22 cellular contexts compared by ENCODE assay signal in genomic region chr3:16834753-16835152, GRCh38.
"Had no signal": no experiment of that assay in that cellular context is flagged by ENCODE, and none has a peak within 500 bp of the region (broad histone marks: within the 10 kb centered on the region; RNA-seq: fewer than 3 reads in every experiment).

No MANE protein-coding gene starts in this region.

- DNase-seq: cerebellar nuclear complex; cortex of kidney; effector memory CD8-positive, alpha-beta T cell; erythroblast; esophagus squamous epithelium; foreskin melanocyte; glutamatergic neuron; kidney; mesenchymal stem cell; mucosa of descending colon; naive B cell; spleen; stimulated activated CD4-positive, alpha-beta T cell treated with anti-CD3 and anti-CD28 coated beads, Interleukin-4, amount 100 ng/mL, for 4 hours; stimulated activated naive B cell treated with anti-CD40 and anti-IgM and Interleukin-4, amounts not matched to agents 10 μg/mL and 1 μg/mL and 100 μg/mL, for 72 hours; transverse colon; upper lobe of right lung; uterus had no signal

- ATAC-seq: effector memory CD8-positive, alpha-beta T cell; natural killer cell treated with Interleukin-12 subunit alpha and Interleukin-12 subunit beta and Interleukin-15 and Interleukin-18, amount 100 ng/mL, for 72 hours; stimulated activated naive B cell treated with anti-CD40 and anti-IgM and Interleukin-4, amounts not matched to agents 10 μg/mL and 1 μg/mL and 100 μg/mL, for 72 hours had no signal

- H3K27ac Mint-ChIP-seq: effector memory CD8-positive, alpha-beta T cell; mesothelial cell of epicardium; natural killer cell treated with Interleukin-12 subunit alpha and Interleukin-12 subunit beta and Interleukin-15 and Interleukin-18, amount 100 ng/mL, for 72 hours; neural progenitor cell; progenitor cell of endocrine pancreas; stimulated activated naive B cell treated with anti-CD40 and anti-IgM and Interleukin-4, amounts not matched to agents 10 μg/mL and 1 μg/mL and 100 μg/mL, for 72 hours; stimulated activated naive CD8-positive, alpha-beta T cell treated with anti-CD3 and anti-CD28 coated beads, Interleukin-15, Interleukin-2, amounts not matched to agents 100 ng/mL and 50 ng/mL, for 24 hours had no signal

- H3K9me3 Mint-ChIP-seq: effector memory CD8-positive, alpha-beta T cell; mesothelial cell of epicardium; naive B cell; natural killer cell treated with Interleukin-12 subunit alpha and Interleukin-12 subunit beta and Interleukin-15 and Interleukin-18, amount 100 ng/mL, for 72 hours; neural progenitor cell; stimulated activated naive B cell treated with anti-CD40 and anti-IgM and Interleukin-4, amounts not matched to agents 10 μg/mL and 1 μg/mL and 100 μg/mL, for 72 hours; stimulated activated naive CD8-positive, alpha-beta T cell treated with anti-CD3 and anti-CD28 coated beads, Interleukin-15, Interleukin-2, amounts not matched to agents 100 ng/mL and 50 ng/mL, for 24 hours had no signal

- H3K27me3 Mint-ChIP-seq: effector memory CD8-positive, alpha-beta T cell; naive B cell; progenitor cell of endocrine pancreas; stimulated activated naive B cell treated with anti-CD40 and anti-IgM and Interleukin-4, amounts not matched to agents 10 μg/mL and 1 μg/mL and 100 μg/mL, for 72 hours; stimulated activated naive CD8-positive, alpha-beta T cell treated with anti-CD3 and anti-CD28 coated beads, Interleukin-15, Interleukin-2, amounts not matched to agents 100 ng/mL and 50 ng/mL, for 24 hours had no signal

- H3K36me3 Mint-ChIP-seq: mesothelial cell of epicardium; naive B cell; natural killer cell treated with Interleukin-12 subunit alpha and Interleukin-12 subunit beta and Interleukin-15 and Interleukin-18, amount 100 ng/mL, for 72 hours; neural progenitor cell; stimulated activated naive B cell treated with anti-CD40 and anti-IgM and Interleukin-4, amounts not matched to agents 10 μg/mL and 1 μg/mL and 100 μg/mL, for 72 hours had no signal

- H3K4me3 Mint-ChIP-seq: effector memory CD8-positive, alpha-beta T cell; mesothelial cell of epicardium; naive B cell; natural killer cell treated with Interleukin-12 subunit alpha and Interleukin-12 subunit beta and Interleukin-15 and Interleukin-18, amount 100 ng/mL, for 72 hours; neural progenitor cell; stimulated activated naive B cell treated with anti-CD40 and anti-IgM and Interleukin-4, amounts not matched to agents 10 μg/mL and 1 μg/mL and 100 μg/mL, for 72 hours; stimulated activated naive CD8-positive, alpha-beta T cell treated with anti-CD3 and anti-CD28 coated beads, Interleukin-15, Interleukin-2, amounts not matched to agents 100 ng/mL and 50 ng/mL, for 24 hours had no signal
